26 cellular contexts compared by ENCODE assay signal in genomic region chr22:45735273-45735672, GRCh38.
"Had no signal": no experiment of that assay in that cellular context is flagged by ENCODE, and none has a peak within 500 bp of the region (broad histone marks: within the 10 kb centered on the region; RNA-seq: fewer than 3 reads in every experiment).

No MANE protein-coding gene starts in this region.

- H3K9me3 ChIP-seq: stomach, suprapubic skin, testis, thoracic aorta, thyroid gland, tibial artery, tibial nerve, transverse colon, upper lobe of left lung, upper lobe of right lung, uterus, vagina had no signal

- H3K27me3 ChIP-seq: stomach, suprapubic skin, testis, thyroid gland, tibial artery, tibial nerve, transverse colon, upper lobe of left lung, upper lobe of right lung, uterus, vagina had no signal

- ATAC-seq: stimulated activated effector memory CD8-positive, alpha-beta T cell treated with anti-CD3 and anti-CD28 coated beads, Interleukin-12 subunit alpha, Interleukin-12 subunit beta, amount 100 ng/mL, for 72 hours; stimulated activated memory B cell treated with anti-CD40 and anti-IgM and Interleukin-4, amounts not matched to agents 10 μg/mL and 1 μg/mL and 100 μg/mL, for 72 hours; stimulated activated naive B cell treated with anti-CD40 and anti-IgM and Interleukin-4, amounts not matched to agents 10 μg/mL and 1 μg/mL and 100 μg/mL, for 72 hours; stimulated activated naive CD8-positive, alpha-beta T cell treated with anti-CD3 and anti-CD28 coated beads, Interleukin-15, amount 100 ng/mL, for 72 hours; stimulated activated naive CD8-positive, alpha-beta T cell treated with anti-CD3 and anti-CD28 coated beads, Interleukin-15, Interleukin-2, amounts not matched to agents 100 U/mL and 50 U/mL, for 24 hours; upper lobe of right lung had no signal

- DNase-seq: stimulated activated CD4-positive, alpha-beta T cell treated with anti-CD3 and anti-CD28 coated beads, Interleukin-2, amount 100 ng/mL, for 48 hours; stimulated activated CD4-positive, alpha-beta T cell treated with anti-CD3 and anti-CD28 coated beads, Interleukin-4, amount 100 ng/mL, for 1 hour; stimulated activated CD4-positive, alpha-beta T cell treated with anti-CD3 and anti-CD28 coated beads, Interleukin-4, amount 100 ng/mL, for 24 hours; stimulated activated CD4-positive, alpha-beta T cell treated with anti-CD3 and anti-CD28 coated beads, Interleukin-4, amount 100 ng/mL, for 4 hours; stimulated activated CD8-positive, alpha-beta memory T cell treated with anti-CD3 and anti-CD28 coated beads, Interleukin-4, amount 100 ng/mL, for 48 hours; stimulated activated naive B cell treated with anti-CD40 and anti-IgM and Interleukin-4, amounts not matched to agents 10 μg/mL and 1 μg/mL and 100 μg/mL, for 72 hours; stimulated activated naive CD4-positive, alpha-beta T cell; stimulated activated naive CD4-positive, alpha-beta T cell treated with Interleukin-2 at 50 U/mL for 16 hours; stimulated activated naive CD8-positive, alpha-beta T cell treated with anti-CD3 and anti-CD28 coated beads, Interleukin-15, amount 100 ng/mL, for 72 hours; stimulated activated naive CD8-positive, alpha-beta T cell treated with anti-CD3 and anti-CD28 coated beads, Interleukin-15, Interleukin-2, amounts not matched to agents 100 U/mL and 50 U/mL, for 24 hours; stomach; substantia nigra; testis; thyroid gland; tibial artery; transverse colon; trophoblast cell; upper lobe of left lung; upper lobe of right lung; uterus had no signal

- H3K36me3 ChIP-seq: uterus had no signal

- H3K27ac ChIP-seq: stomach, suprapubic skin, testis, thoracic aorta, thyroid gland, tibial artery, tibial nerve, transverse colon, upper lobe of left lung, upper lobe of right lung, uterus, vagina had no signal

- H3K4me3 ChIP-seq: stomach, suprapubic skin, testis, thoracic aorta, thyroid gland, tibial artery, tibial nerve, transverse colon, upper lobe of left lung, upper lobe of right lung, uterus, vagina had no signal

- H3K4me1 ChIP-seq: suprapubic skin, testis, thyroid gland, tibial artery, upper lobe of right lung, uterus, vagina had no signal
